Comparison of ENCODE assay signal across 13 cellular contexts in the genomic region with DNA sequence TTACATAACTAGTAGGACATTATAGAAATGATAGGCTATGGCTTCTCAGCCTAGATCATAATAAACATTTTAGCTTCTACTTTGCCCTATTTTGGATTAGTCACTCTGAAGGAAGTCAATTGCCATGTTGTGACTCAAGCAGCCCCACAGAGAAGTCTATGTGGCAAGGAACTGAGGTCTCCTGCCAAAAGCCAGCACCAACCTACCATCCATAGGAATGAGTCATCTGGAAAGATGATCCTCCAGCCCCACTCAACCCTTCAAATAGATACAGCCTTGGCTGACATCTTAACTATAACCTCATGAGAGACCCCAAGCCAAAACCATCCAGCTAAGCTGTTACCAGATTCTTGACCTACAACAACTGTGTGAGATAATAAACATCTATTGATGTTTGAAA.
DNase-seq lines count a peak whose midpoint lies in the region; ATAC-seq, FAIRE-seq and TF ChIP-seq lines count a peak whose summit lies in the region.
"Had no signal": no experiment of that assay in that cellular context is flagged by ENCODE, and none has a peak within 500 bp of the region (broad histone marks: within the 10 kb centered on the region; RNA-seq: fewer than 3 reads in every experiment).

No MANE protein-coding gene starts in this region.

- H3K4me3 Mint-ChIP-seq in activated CD4-positive, alpha-beta T cell treated with anti-CD3 and anti-CD28 coated beads, Interleukin-2, amount 10 ng/mL, durations not matched to agents 7 days and 5 days: no peak overlapping the region

- no peaks in the 10 kb centered on the region for H3K9me3 Mint-ChIP-seq in activated CD4-positive, alpha-beta T cell treated with anti-CD3 and anti-CD28 coated beads, Interleukin-2, amount 10 ng/mL, durations not matched to agents 7 days and 5 days

- no peaks in the 10 kb centered on the region for H3K27me3 ChIP-seq in RWPE2 (ENCODE audit: insufficient read depth, poor library complexity, severe bottlenecking)
- H3K27me3 ChIP-seq: testis had no signal

- no peaks in the 10 kb centered on the region for H3K27me3 Mint-ChIP-seq in activated CD4-positive, alpha-beta T cell treated with anti-CD3 and anti-CD28 coated beads, Interleukin-2, amount 10 ng/mL, durations not matched to agents 7 days and 5 days

- TF ChIP-seq CTCF in RWPE2 (IDR thresholded peaks at IDR 0.05; ENCODE audit: poor library complexity, severe bottlenecking): no peak

- H3K9me3 ChIP-seq in RWPE2 (ENCODE audit: severe bottlenecking): no peaks in the 10 kb centered on the region
- H3K9me3 ChIP-seq: testis had no signal

- CTCF ChIA-PET in activated CD4-positive, alpha-beta T cell treated with anti-CD3 and anti-CD28 coated beads, Interleukin-2, amount 10 ng/mL, durations not matched to agents 7 days and 5 days (lab: Charles Lee): no interaction called here

- no peak overlapping the region for H3K4me3 ChIP-seq in RWPE2 (ENCODE audit: severe bottlenecking)
- H3K4me3 ChIP-seq: testis had no signal

- POLR2A ChIA-PET in activated CD4-positive, alpha-beta T cell treated with anti-CD3 and anti-CD28 coated beads, Interleukin-2, amount 10 ng/mL, durations not matched to agents 7 days and 5 days (lab: Charles Lee): no interaction called here

- H3K27ac ChIP-seq in RWPE2 (ENCODE audit: poor library complexity, severe bottlenecking): peak overlapping the region; percentile 39
- H3K27ac ChIP-seq: testis had no signal

- FAIRE-seq in urothelium cell line (lab: Jason Lieb, UNC): peak; percentile 67
- FAIRE-seq: TTC549 had no signal

- no peaks in the 10 kb centered on the region for H3K36me3 Mint-ChIP-seq in activated CD4-positive, alpha-beta T cell treated with anti-CD3 and anti-CD28 coated beads, Interleukin-2, amount 10 ng/mL, durations not matched to agents 7 days and 5 days (ENCODE audit: low read depth)

- DNase-seq in NCI-H2029 treated with DMSO at 0.1 percent for 48 hours (lab: John Stamatoyannopoulos, UW) (peak; percentile 9), NCI-H2029 (lab: John Stamatoyannopoulos, UW) (no peak), RWPE2 (ENCODE audit: low spot score) (peak; percentile 61), fibroblast of gingiva (ENCODE audit: low read depth) (peak; percentile 97), urothelium cell line (ENCODE audit: low spot score) (peak; percentile 68), T-helper 1 cell (no peak), DMS79 (lab: John Stamatoyannopoulos, UW) (no peak)
- no peak for DNase-seq in activated CD4-positive, alpha-beta T cell treated with anti-CD3 and anti-CD28 coated beads, Interleukin-2, amount 10 ng/mL, durations not matched to agents 7 days and 5 days
- DNase-seq: 8988T, DND-41, KBM-7, testis had no signal

- ATAC-seq in RWPE2 (ENCODE audit: low read depth): peak; percentile 97

- no peak overlapping the region for H3K27ac Mint-ChIP-seq in activated CD4-positive, alpha-beta T cell treated with anti-CD3 and anti-CD28 coated beads, Interleukin-2, amount 10 ng/mL, durations not matched to agents 7 days and 5 days

- peaks cover 7% of the 10 kb centered on the region for H3K4me1 ChIP-seq in RWPE2 (ENCODE audit: insufficient read depth, poor library complexity, severe bottlenecking)
- H3K4me1 ChIP-seq: testis had no signal

- no peaks in the 10 kb centered on the region for H3K4me1 Mint-ChIP-seq in activated CD4-positive, alpha-beta T cell treated with anti-CD3 and anti-CD28 coated beads, Interleukin-2, amount 10 ng/mL, durations not matched to agents 7 days and 5 days

- no peaks in the 10 kb centered on the region for H3K36me3 ChIP-seq in RWPE2 (ENCODE audit: low read depth)

Comparison
In these comparisons a context has a peak if more than half of its experiments do, and no peak if none do; other contexts are left out.
1. DNase-seq: peak in NCI-H2029 treated with DMSO at 0.1 percent for 48 hours (single experiment), RWPE2 (single experiment), fibroblast of gingiva (single experiment) and urothelium cell line (single experiment); none in NCI-H2029 (single experiment), activated CD4-positive, alpha-beta T cell treated with anti-CD3 and anti-CD28 coated beads, Interleukin-2, amount 10 ng/mL, durations not matched to agents 7 days and 5 days (single experiment), T-helper 1 cell (0 of 5) and DMS79 (single experiment).